ENCODE assay signal across 27 cellular contexts in the genomic region with DNA sequence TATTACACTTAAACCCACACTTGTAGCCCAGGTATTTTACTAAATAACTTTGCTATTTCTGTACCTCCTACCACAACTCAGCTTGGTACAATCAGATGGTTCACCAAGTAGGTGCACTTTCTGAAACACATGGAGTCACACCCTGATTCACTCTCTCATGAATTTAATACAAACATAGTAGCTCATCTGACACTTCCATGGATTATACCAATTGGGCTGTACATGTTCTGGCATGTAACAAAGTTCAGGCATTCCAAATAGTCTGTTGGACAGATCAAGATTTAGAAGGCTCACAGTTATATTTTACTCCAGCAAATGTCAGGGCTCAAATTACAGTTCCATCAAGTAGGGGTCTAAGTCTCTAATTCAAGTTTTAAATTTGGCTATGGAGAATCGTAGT.
"Had no signal": no experiment of that assay in that cellular context is flagged by ENCODE, and none has a peak within 500 bp of the region (broad histone marks: within the 10 kb centered on the region; RNA-seq: fewer than 3 reads in every experiment).

No MANE protein-coding gene starts in this region.

- H3K4me1 ChIP-seq: left lung, prostate gland, spleen, tibial nerve had no signal

- H3K27me3 ChIP-seq: heart right ventricle, left lung, ovary, spleen, tibial nerve had no signal

- H3K27ac ChIP-seq: ovary, prostate gland, spleen, tibial nerve, WERI-Rb-1 had no signal

- ATAC-seq: activated CD4-positive, CD25-positive, alpha-beta regulatory T cell treated with anti-CD3 and anti-CD28 coated beads, Interleukin-2, amount 50 U/mL, for 24 hours; left lung; SK-N-SH treated with all-trans-retinoic acid at 6 μM for 48 hours; T-helper 17 cell had no signal

- H3K9me3 ChIP-seq: heart right ventricle, left lung, ovary, prostate gland, spleen, tibial nerve had no signal

- H3K4me3 ChIP-seq: heart right ventricle, left lung, ovary, prostate gland, spleen, tibial nerve had no signal

- H3K36me3 ChIP-seq: heart right ventricle, left lung, ovary, prostate gland, spleen, tibial nerve, WERI-Rb-1 had no signal

- FAIRE-seq: astrocyte, colon, endometrium had no signal

- DNase-seq: activated CD4-positive, alpha-beta T cell treated with anti-CD3 and anti-CD28 coated beads for 48 hours; activated CD4-positive, alpha-beta T cell treated with anti-CD3 and anti-CD28 coated beads, Interleukin-2, amount 50 U/mL, for 48 hours; activated CD8-positive, alpha-beta memory T cell treated with anti-CD3 and anti-CD28 coated beads for 24 hours; activated effector memory CD4-positive, alpha-beta T cell treated with anti-CD3 and anti-CD28 coated beads, Interleukin-2, amount 50 U/mL, for 16 hours; activated naive CD4-positive, alpha-beta T cell treated with anti-CD3 and anti-CD28 coated beads for 36 hours; activated naive CD8-positive, alpha-beta T cell treated with anti-CD3 and anti-CD28 coated beads for 36 hours; activated T-cell treated with anti-CD3 and anti-CD28 coated beads, Interleukin-2, amount 50 U/mL, for 1 hour; dermis blood vessel endothelial cell; effector CD4-positive, alpha-beta T cell; erythroblast; foreskin fibroblast; heart right ventricle; left lung; naive B cell; ovary; spleen; stimulated activated naive CD4-positive, alpha-beta T cell treated with Interleukin-2 at 50 U/mL for 16 hours; T-helper 17 cell; T1000; WERI-Rb-1 had no signal
